36 cellular contexts compared by ENCODE assay signal in the genomic region with DNA sequence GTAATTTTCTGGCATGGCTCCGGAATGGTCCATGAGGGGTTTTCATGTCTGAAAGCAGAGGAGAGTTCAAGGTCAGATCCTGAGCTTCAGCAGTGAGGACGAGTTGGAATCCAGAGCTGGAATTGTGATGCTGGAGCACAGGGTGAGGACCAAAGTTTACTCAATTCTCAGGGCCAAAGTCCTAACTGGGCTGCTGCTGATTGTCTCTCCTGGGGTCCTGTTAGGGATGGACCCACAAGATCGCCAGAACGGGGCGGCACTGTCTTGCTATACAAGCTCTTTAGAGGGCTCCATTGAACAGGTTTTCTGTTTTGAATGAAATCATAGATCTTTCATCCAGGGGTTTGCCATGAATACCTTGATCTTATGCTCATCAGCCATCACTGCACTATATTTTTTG.
"Had no signal": no experiment of that assay in that cellular context is flagged by ENCODE, and none has a peak within 500 bp of the region (broad histone marks: within the 10 kb centered on the region; RNA-seq: fewer than 3 reads in every experiment).

No MANE protein-coding gene starts in this region.

- H3K36me3 ChIP-seq: ascending aorta, cardiac muscle cell had no signal

- H3K4me1 ChIP-seq: ascending aorta had no signal

- H3K4me3 Mint-ChIP-seq: activated B cell treated with CpG ODN at 0.5 μM for 24 hours; activated CD4-positive, alpha-beta memory T cell treated with anti-CD3 and anti-CD28 coated beads for 36 hours; activated CD4-positive, alpha-beta T cell treated with anti-CD3 and anti-CD28 coated beads, Interleukin-2, amount 10 ng/mL, durations not matched to agents 24 days and 14 days; activated CD8-positive, alpha-beta memory T cell treated with anti-CD3 and anti-CD28 coated beads, Interleukin-2, amount 10 ng/mL, durations not matched to agents 7 days and 5 days; activated naive CD4-positive, alpha-beta T cell treated with anti-CD3 and anti-CD28 coated beads, Interleukin-2, amount 10 ng/mL, durations not matched to agents 7 days and 5 days; activated naive CD4-positive, alpha-beta T cell treated with anti-CD3 and anti-CD28 coated beads, Interleukin-2, amount 50 U/mL, for 24 hours; activated naive CD8-positive, alpha-beta T cell; activated naive CD8-positive, alpha-beta T cell treated with anti-CD3 and anti-CD28 coated beads, Interleukin-2, amount 10 ng/mL, durations not matched to agents 7 days and 5 days; activated naive CD8-positive, alpha-beta T cell treated with anti-CD3 and anti-CD28 coated beads, Interleukin-2, amount 50 U/mL, for 24 hours; activated T-cell treated with anti-CD3 and anti-CD28 coated beads, Interleukin-2, amount 50 U/mL, for 24 hours; brain; central memory CD8-positive, alpha-beta T cell; T-helper 1 cell treated with Interleukin-12 subunit alpha and Interleukin-12 subunit beta and Interleukin-4 antibody, amounts not matched to agents 30 μg/mL and 1 μg/mL, for 36 hours; T-helper 2 cell treated with Interferon-gamma antibody and Interleukin-4, amounts not matched to agents 5 μg/mL and 100 μg/mL, for 36 hours had no signal

- H3K9me3 ChIP-seq: ascending aorta had no signal

- H3K27ac Mint-ChIP-seq: activated B cell treated with CpG ODN at 0.5 μM for 24 hours; activated CD4-positive, alpha-beta memory T cell treated with anti-CD3 and anti-CD28 coated beads for 36 hours; activated CD4-positive, alpha-beta T cell treated with anti-CD3 and anti-CD28 coated beads, Interleukin-2, amount 10 ng/mL, durations not matched to agents 24 days and 14 days; activated CD8-positive, alpha-beta memory T cell treated with anti-CD3 and anti-CD28 coated beads, Interleukin-2, amount 10 ng/mL, durations not matched to agents 7 days and 5 days; activated naive CD4-positive, alpha-beta T cell treated with anti-CD3 and anti-CD28 coated beads, Interleukin-2, amount 10 ng/mL, durations not matched to agents 7 days and 5 days; activated naive CD4-positive, alpha-beta T cell treated with anti-CD3 and anti-CD28 coated beads, Interleukin-2, amount 50 U/mL, for 24 hours; activated naive CD8-positive, alpha-beta T cell; activated naive CD8-positive, alpha-beta T cell treated with anti-CD3 and anti-CD28 coated beads, Interleukin-2, amount 10 ng/mL, durations not matched to agents 7 days and 5 days; activated naive CD8-positive, alpha-beta T cell treated with anti-CD3 and anti-CD28 coated beads, Interleukin-2, amount 50 U/mL, for 24 hours; activated T-cell treated with anti-CD3 and anti-CD28 coated beads, Interleukin-2, amount 50 U/mL, for 24 hours; activated T-helper 2 cell treated with anti-CD3 and anti-CD28 coated beads, Interferon-gamma antibody, Interleukin-2, Interleukin-4, amounts not matched to agents 10 μg/mL and 5 μg/mL and 100 μg/mL, durations not matched to agents 14 hours and 24 hours and 36 hours; T-helper 1 cell treated with Interleukin-12 subunit alpha and Interleukin-12 subunit beta and Interleukin-4 antibody, amounts not matched to agents 30 μg/mL and 1 μg/mL, for 36 hours; T-helper 2 cell treated with Interferon-gamma antibody and Interleukin-4, amounts not matched to agents 5 μg/mL and 100 μg/mL, for 36 hours had no signal

- H3K27ac ChIP-seq: ascending aorta, cardiac muscle cell, VCaP had no signal

- H3K27me3 Mint-ChIP-seq: activated B cell treated with CpG ODN at 0.5 μM for 24 hours; activated CD4-positive, alpha-beta memory T cell treated with anti-CD3 and anti-CD28 coated beads for 36 hours; activated CD4-positive, alpha-beta T cell treated with anti-CD3 and anti-CD28 coated beads, Interleukin-2, amount 10 ng/mL, durations not matched to agents 24 days and 14 days; activated naive CD4-positive, alpha-beta T cell treated with anti-CD3 and anti-CD28 coated beads, Interleukin-2, amount 10 ng/mL, durations not matched to agents 7 days and 5 days; activated naive CD4-positive, alpha-beta T cell treated with anti-CD3 and anti-CD28 coated beads, Interleukin-2, amount 50 U/mL, for 24 hours; activated naive CD8-positive, alpha-beta T cell; activated naive CD8-positive, alpha-beta T cell treated with anti-CD3 and anti-CD28 coated beads, Interleukin-2, amount 50 U/mL, for 24 hours; activated T-cell treated with anti-CD3 and anti-CD28 coated beads, Interleukin-2, amount 50 U/mL, for 24 hours; central memory CD8-positive, alpha-beta T cell had no signal

- DNase-seq: activated B cell treated with CpG ODN at 0.5 μM for 24 hours; activated CD4-positive, alpha-beta memory T cell treated with anti-CD3 and anti-CD28 coated beads for 36 hours; activated CD4-positive, alpha-beta T cell treated with anti-CD3 and anti-CD28 coated beads for 4 hours; activated CD4-positive, alpha-beta T cell treated with anti-CD3 and anti-CD28 coated beads, Interleukin-2, amount 10 ng/mL, durations not matched to agents 24 days and 14 days; activated CD4-positive, alpha-beta T cell treated with anti-CD3 and anti-CD28 coated beads, Interleukin-2, amount 50 U/mL, for 1 hour; activated CD4-positive, alpha-beta T cell treated with anti-CD3 and anti-CD28 coated beads, Interleukin-2, amount 50 U/mL, for 4 hours; activated CD4-positive, CD25-positive, alpha-beta regulatory T cell treated with anti-CD3 and anti-CD28 coated beads, Interleukin-2, amount 50 U/mL, for 72 hours; activated CD8-positive, alpha-beta memory T cell treated with anti-CD3 and anti-CD28 coated beads for 24 hours; activated CD8-positive, alpha-beta memory T cell treated with anti-CD3 and anti-CD28 coated beads, Interleukin-2, amount 10 ng/mL, durations not matched to agents 7 days and 5 days; activated CD8-positive, alpha-beta memory T cell treated with anti-CD3 and anti-CD28 coated beads, Interleukin-2, amount 50 U/mL, for 48 hours; activated effector memory CD4-positive, alpha-beta T cell treated with Interleukin-2 at 50 U/mL for 16 hours; activated gamma-delta T cell; activated naive CD4-positive, alpha-beta T cell treated with anti-CD3 and anti-CD28 coated beads, Interleukin-2, amount 10 ng/mL, durations not matched to agents 7 days and 5 days; activated naive CD4-positive, alpha-beta T cell treated with Interleukin-2 at 50 U/mL for 16 hours; activated naive CD8-positive, alpha-beta T cell treated with anti-CD3 and anti-CD28 coated beads, Interleukin-2, amount 10 ng/mL, durations not matched to agents 7 days and 5 days; activated naive CD8-positive, alpha-beta T cell treated with anti-CD3 and anti-CD28 coated beads, Interleukin-2, amount 50 U/mL, for 24 hours; activated T-cell treated with anti-CD3 and anti-CD28 coated beads, Interleukin-2, amount 50 U/mL, for 24 hours; activated T-cell treated with anti-CD3 and anti-CD28 coated beads, Interleukin-2, amount 50 U/mL, for 48 hours; amygdala; anterior cingulate cortex; caudate nucleus; cerebellar nuclear complex; SW 1271; T-helper 1 cell; T-helper 2 cell; T-helper 9 cell had no signal

- ATAC-seq: activated CD8-positive, alpha-beta memory T cell treated with anti-CD3 and anti-CD28 coated beads, Interleukin-2, amount 10 ng/mL, durations not matched to agents 7 days and 5 days; activated naive CD8-positive, alpha-beta T cell treated with anti-CD3 and anti-CD28 coated beads, Interleukin-2, amount 50 U/mL, for 24 hours had no signal

- H3K27me3 ChIP-seq: ascending aorta, cardiac muscle cell had no signal

- H3K9me3 Mint-ChIP-seq: activated B cell treated with CpG ODN at 0.5 μM for 24 hours; activated CD4-positive, alpha-beta memory T cell treated with anti-CD3 and anti-CD28 coated beads for 36 hours; activated CD4-positive, alpha-beta T cell treated with anti-CD3 and anti-CD28 coated beads, Interleukin-2, amount 10 ng/mL, durations not matched to agents 24 days and 14 days; activated naive CD4-positive, alpha-beta T cell treated with anti-CD3 and anti-CD28 coated beads, Interleukin-2, amount 10 ng/mL, durations not matched to agents 7 days and 5 days; activated naive CD4-positive, alpha-beta T cell treated with anti-CD3 and anti-CD28 coated beads, Interleukin-2, amount 50 U/mL, for 24 hours; activated naive CD8-positive, alpha-beta T cell treated with anti-CD3 and anti-CD28 coated beads, Interleukin-2, amount 10 ng/mL, durations not matched to agents 7 days and 5 days; activated naive CD8-positive, alpha-beta T cell treated with anti-CD3 and anti-CD28 coated beads, Interleukin-2, amount 50 U/mL, for 24 hours; activated T-cell treated with anti-CD3 and anti-CD28 coated beads, Interleukin-2, amount 50 U/mL, for 24 hours; activated T-helper 2 cell treated with anti-CD3 and anti-CD28 coated beads, Interferon-gamma antibody, Interleukin-2, Interleukin-4, amounts not matched to agents 10 μg/mL and 5 μg/mL and 100 μg/mL, durations not matched to agents 14 hours and 24 hours and 36 hours; central memory CD8-positive, alpha-beta T cell; T-helper 1 cell treated with Interleukin-12 subunit alpha and Interleukin-12 subunit beta and Interleukin-4 antibody, amounts not matched to agents 30 μg/mL and 1 μg/mL, for 36 hours; T-helper 2 cell treated with Interferon-gamma antibody and Interleukin-4, amounts not matched to agents 5 μg/mL and 100 μg/mL, for 36 hours had no signal

- H3K36me3 Mint-ChIP-seq: activated CD4-positive, alpha-beta memory T cell treated with anti-CD3 and anti-CD28 coated beads for 36 hours; activated CD8-positive, alpha-beta memory T cell treated with anti-CD3 and anti-CD28 coated beads, Interleukin-2, amount 10 ng/mL, durations not matched to agents 7 days and 5 days; activated naive CD4-positive, alpha-beta T cell treated with anti-CD3 and anti-CD28 coated beads, Interleukin-2, amount 10 ng/mL, durations not matched to agents 7 days and 5 days; activated naive CD4-positive, alpha-beta T cell treated with anti-CD3 and anti-CD28 coated beads, Interleukin-2, amount 50 U/mL, for 24 hours; activated naive CD8-positive, alpha-beta T cell; activated naive CD8-positive, alpha-beta T cell treated with anti-CD3 and anti-CD28 coated beads, Interleukin-2, amount 10 ng/mL, durations not matched to agents 7 days and 5 days; brain had no signal

- H3K4me3 ChIP-seq: ascending aorta, cardiac muscle cell had no signal

- H3K4me1 Mint-ChIP-seq: activated B cell treated with CpG ODN at 0.5 μM for 24 hours; activated CD4-positive, alpha-beta T cell treated with anti-CD3 and anti-CD28 coated beads, Interleukin-2, amount 10 ng/mL, durations not matched to agents 24 days and 14 days; activated CD8-positive, alpha-beta memory T cell treated with anti-CD3 and anti-CD28 coated beads, Interleukin-2, amount 10 ng/mL, durations not matched to agents 7 days and 5 days; activated naive CD4-positive, alpha-beta T cell treated with anti-CD3 and anti-CD28 coated beads, Interleukin-2, amount 10 ng/mL, durations not matched to agents 7 days and 5 days; activated naive CD4-positive, alpha-beta T cell treated with anti-CD3 and anti-CD28 coated beads, Interleukin-2, amount 50 U/mL, for 24 hours; activated naive CD8-positive, alpha-beta T cell treated with anti-CD3 and anti-CD28 coated beads, Interleukin-2, amount 10 ng/mL, durations not matched to agents 7 days and 5 days; activated naive CD8-positive, alpha-beta T cell treated with anti-CD3 and anti-CD28 coated beads, Interleukin-2, amount 50 U/mL, for 24 hours; central memory CD8-positive, alpha-beta T cell had no signal
